Comparison of ENCODE assay signal across 6 cellular contexts in genomic region chr5:113105693-113106280, GRCh38.
"Had no signal": no experiment of that assay in that cellular context is flagged by ENCODE, and none has a peak within 500 bp of the region (broad histone marks: within the 10 kb centered on the region; RNA-seq: fewer than 3 reads in every experiment).

No MANE protein-coding gene starts in this region.

- H3K9me3 ChIP-seq: HAP-1 had no signal

- H3K27ac ChIP-seq: GM23248 had no signal

- H3K4me3 ChIP-seq: GM23248, HAP-1 had no signal

- H3K36me3 ChIP-seq: HAP-1 had no signal

- H3K4me1 ChIP-seq: HAP-1 had no signal

- DNase-seq: GM23248, GOT3, H7, IMR-90 had no signal

- ATAC-seq: HCT116 had no signal
